ENCODE assay signal across 9 cellular contexts in the genomic region with DNA sequence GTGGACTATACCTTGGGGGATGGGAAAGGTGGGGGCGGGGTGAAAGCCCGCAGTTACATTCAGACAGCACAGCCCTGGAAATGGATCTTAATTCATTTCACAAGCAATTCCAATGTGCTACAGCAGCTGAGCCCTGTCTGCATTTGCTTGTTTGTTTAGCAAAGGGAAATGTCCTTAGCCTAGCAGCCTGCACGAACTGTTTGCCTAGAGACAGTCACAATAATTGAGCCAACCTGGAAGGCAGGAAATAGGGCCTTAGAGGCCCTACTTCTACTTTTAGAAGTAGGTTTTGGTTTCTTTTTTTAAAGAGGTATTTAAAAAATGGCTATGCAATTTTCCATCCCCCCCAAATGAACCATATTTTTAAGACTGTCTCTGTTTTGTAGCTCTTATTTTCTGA.
A peak's percentile ranks its signal among the peaks of the same experiment; 100 is the strongest.
DNase-seq lines count a peak whose midpoint lies in the region; ATAC-seq, FAIRE-seq and TF ChIP-seq lines count a peak whose summit lies in the region.
"Had no signal": no experiment of that assay in that cellular context is flagged by ENCODE, and none has a peak within 500 bp of the region (broad histone marks: within the 10 kb centered on the region; RNA-seq: fewer than 3 reads in every experiment).

No MANE protein-coding gene starts in this region.

- peak; percentile 56 for FAIRE-seq in GM12878 (lab: Jason Lieb, UNC)
- FAIRE-seq in small intestine (lab: Jason Lieb, UNC) = no peak

- H3K27ac ChIP-seq in GM12878 (ENCODE audit: control insufficient read depth, insufficient read depth) = peak overlapping the region; percentile 84
- peak overlapping the region in 1 of 2 donors; percentile 78 for H3K27ac ChIP-seq in small intestine (ENCODE audit: low read depth in 1 of 2, low read length in 1 of 2)

- BruUV-seq in GM12878 (replicated peaks; lab: Mats Ljungman, UMichigan) = no TSS peak

- no peak for TF ChIP-seq POLR2A in GM12878 (IDR thresholded peaks at IDR 0.05; ENCODE audit: low read depth, low read length)

- H3K27me3 Mint-ChIP-seq in IgD-negative memory B cell = peaks cover 2% of the 10 kb centered on the region
- H3K27me3 Mint-ChIP-seq: activated naive CD4-positive, alpha-beta T cell treated with anti-CD3 and anti-CD28 coated beads, Interleukin-2, amount 50 U/mL, for 24 hours had no signal

- SMC1A ChIA-PET in GM12878 (lab: Charles Lee; ENCODE audit: uncharacterized antibody, unreplicated experiment) = interaction anchor here (0.6 to 1.8 kb wide), 6 partner anchors 10 to 88 kb away, joined by 3 to 5 read pairs (median 3); no protein-coding TSS in a partner anchor

- no peaks in the 10 kb centered on the region for H3K79me2 ChIP-seq in GM12878 (ENCODE audit: control insufficient read depth, insufficient read depth, low read length)

- peak overlapping the region; percentile 91 for H3K4me2 ChIP-seq in GM12878 (ENCODE audit: control insufficient read depth, insufficient read depth)

- intact Hi-C loops in GM12878 (cut with micrococcal nuclease; ENCODE audit: unreplicated experiment) = loop anchor here (5.0 to 10.0 kb wide), 3 partner anchors 266 to 366 kb away; no protein-coding TSS in a partner anchor

- ATAC-seq in GM19467 (IDR thresholded peaks at IDR 0.05; ENCODE audit: unreplicated experiment) (peak; percentile 70), GM12878 (peak; percentile 83), GM21737 (IDR thresholded peaks at IDR 0.05; ENCODE audit: unreplicated experiment) (no peak)

- CTCF ChIA-PET in GM12878 (lab: Yijun Ruan, JAX) = interaction anchor here (1.0 kb wide), 1 partner anchor 188 kb away, joined by 3 read pairs; no protein-coding TSS in a partner anchor

- WGBS in GM12878 (ENCODE audit: insufficient coverage, insufficient replicate concordance, low lambda C conversion rate, missing lambda C conversion rate) = 28% methylated on average over 3 of the region's 3 CpGs
- WGBS in small intestine, 3 donors = 35 to 70% (median 54%) methylated on average over 3 of the region's 3 CpGs

- in situ Hi-C loops in GM12878 (cut with MboI) = no loop called here

- peak overlapping the region in 2 of 3 donors; percentile 22 to 36 for H3K27ac Mint-ChIP-seq in IgD-negative memory B cell

- peaks cover 2 to 12% (median 5%) of the 10 kb centered on the region in 3 donors for H3K9me3 Mint-ChIP-seq in IgD-negative memory B cell

- H3K9me3 ChIP-seq in GM12878 (replicated peaks; ENCODE audit: control insufficient read depth, insufficient read depth, low read length) (peaks cover 5% of the 10 kb centered on the region), small intestine (ENCODE audit: control insufficient read depth, low read depth) (no peaks in the 10 kb centered on the region)

- H3K36me3 Mint-ChIP-seq in IgD-negative memory B cell = peaks cover 5% of the 10 kb centered on the region

- H3K4me3 Mint-ChIP-seq in IgD-negative memory B cell = peak overlapping the region in 1 of 4 donors; percentile 73
- H3K4me3 Mint-ChIP-seq: activated naive CD4-positive, alpha-beta T cell treated with anti-CD3 and anti-CD28 coated beads, Interleukin-2, amount 50 U/mL, for 24 hours had no signal

- peak; percentile 14 for DNase-seq in EH (ENCODE audit: low read depth)
- DNase-seq in GM12878 (ENCODE audit: low read depth, low spot score) = no peak
- DNase-seq in small intestine = peak; percentile 20
- no peak for DNase-seq in kidney glomerular epithelial cell (lab: John Stamatoyannopoulos, UW)
- DNase-seq in amniotic stem cell (lab: John Stamatoyannopoulos, UW) = no peak

- H3K36me3 ChIP-seq in GM12878 (ENCODE audit: control insufficient read depth in 2 of 2, insufficient read depth in 2 of 2, low read length in 1 of 2) = no peaks in the 10 kb centered on the region
- no peaks in the 10 kb centered on the region for H3K36me3 ChIP-seq in small intestine (ENCODE audit: control insufficient read depth in 2 of 2, insufficient read depth in 2 of 2, low read length in 2 of 2)

- H3K4me3 ChIP-seq in GM12878 (peak overlapping the region; percentile 14; the same call in 1 of the 2 replicates), small intestine (ENCODE audit: low read depth in 1 of 2, low read length in 2 of 2) (no peak overlapping the region)

- H2AFZ ChIP-seq in GM12878 (ENCODE audit: control insufficient read depth, low read depth, low read length) = peak overlapping the region; percentile 79

- H3K9ac ChIP-seq in GM12878 (ENCODE audit: control insufficient read depth, insufficient read depth, low read length) = 0 out of 2 replicates have a peak overlapping the region, but pooled peaks have one; percentile 43

- POLR2A ChIA-PET in GM12878 (lab: Charles Lee) = interaction anchor here (0.6 kb wide), 1 partner anchor 67 kb away, joined by 3 read pairs; no protein-coding TSS in a partner anchor

- RAD21 ChIA-PET in GM12878 (lab: Charles Lee; ENCODE audit: unreplicated experiment) = interaction anchor here (1.2 kb wide), 1 partner anchor 12 kb away, joined by 5 read pairs; no protein-coding TSS in a partner anchor

- H3K4me1 ChIP-seq in GM12878 (ENCODE audit: control insufficient read depth, insufficient read depth, low read length) (peaks cover 40% of the 10 kb centered on the region), small intestine (ENCODE audit: control insufficient read depth in 2 of 2, insufficient read depth in 1 of 2, low read depth in 1 of 2, low read length in 1 of 2) (peaks cover 0 to 2% of the 10 kb centered on the region in 2 donors)

- no peaks in the 10 kb centered on the region for H4K20me1 ChIP-seq in GM12878 (ENCODE audit: control insufficient read depth, insufficient read depth)

- peaks cover 13 to 24% (median 19%) of the 10 kb centered on the region in 3 donors for H3K4me1 Mint-ChIP-seq in IgD-negative memory B cell

- H3K27me3 ChIP-seq in GM12878 (replicated peaks in 1 of 2; ENCODE audit: control insufficient read depth in 2 of 2, insufficient read depth in 2 of 2, low read length in 1 of 2) (no peaks in the 10 kb centered on the region), small intestine (ENCODE audit: control insufficient read depth in 2 of 2, insufficient read depth in 2 of 2, low read length in 2 of 2) (no peaks in the 10 kb centered on the region)

- peak; percentile 40 to 71; a peak in 1 of 4 replicates for TF ChIP-seq EP300 in GM12878 (IDR thresholded peaks at IDR 0.05; ENCODE audit: borderline replicate concordance in 1 of 2, control insufficient read depth in 1 of 2, low read depth in 2 of 2, low read length in 2 of 2)

- TF ChIP-seq CTCF in GM12878 (IDR thresholded peaks at IDR 0.05 in 2 of 3, conservative IDR thresholded peaks at IDR 0.05 in 1 of 3; ENCODE audit: control insufficient read depth in 2 of 3, extremely low read depth in 1 of 3, insufficient read depth in 1 of 3, low read depth in 3 of 3, low read length in 3 of 3) = no peak

- 0 out of 2 replicates have a peak, but pooled peaks have one; percentile 8 for TF ChIP-seq RAD21 in GM12878 (IDR thresholded peaks at IDR 0.05; ENCODE audit: insufficient read depth, low read depth, low read length)

TF ChIP-seq in GM12878, 131 proteins besides CTCF, POLR2A, EP300 and RAD21 (continues in another document):
- no peak for TF ChIP-seq FOS (IDR thresholded peaks at IDR 0.05; ENCODE audit: borderline replicate concordance, extremely low read depth, insufficient read length)
- TF ChIP-seq ESRRA (IDR thresholded peaks at IDR 0.05; ENCODE audit: low read length) = no peak
- no peak for TF ChIP-seq NRF1 (conservative IDR thresholded peaks at IDR 0.05; ENCODE audit: low read depth, low read length)
- no peak for TF ChIP-seq BMI1 (IDR thresholded peaks at IDR 0.05; ENCODE audit: borderline replicate concordance)
- peak; percentile 67 for TF ChIP-seq SP1 (IDR thresholded peaks at IDR 0.05; ENCODE audit: low read depth, low read length)
- TF ChIP-seq HDGF (IDR thresholded peaks at IDR 0.05) = no peak
- TF ChIP-seq ZZZ3 (IDR thresholded peaks at IDR 0.05; ENCODE audit: control insufficient read depth, insufficient read length, low read depth) = no peak
- TF ChIP-seq, protein P1, sequence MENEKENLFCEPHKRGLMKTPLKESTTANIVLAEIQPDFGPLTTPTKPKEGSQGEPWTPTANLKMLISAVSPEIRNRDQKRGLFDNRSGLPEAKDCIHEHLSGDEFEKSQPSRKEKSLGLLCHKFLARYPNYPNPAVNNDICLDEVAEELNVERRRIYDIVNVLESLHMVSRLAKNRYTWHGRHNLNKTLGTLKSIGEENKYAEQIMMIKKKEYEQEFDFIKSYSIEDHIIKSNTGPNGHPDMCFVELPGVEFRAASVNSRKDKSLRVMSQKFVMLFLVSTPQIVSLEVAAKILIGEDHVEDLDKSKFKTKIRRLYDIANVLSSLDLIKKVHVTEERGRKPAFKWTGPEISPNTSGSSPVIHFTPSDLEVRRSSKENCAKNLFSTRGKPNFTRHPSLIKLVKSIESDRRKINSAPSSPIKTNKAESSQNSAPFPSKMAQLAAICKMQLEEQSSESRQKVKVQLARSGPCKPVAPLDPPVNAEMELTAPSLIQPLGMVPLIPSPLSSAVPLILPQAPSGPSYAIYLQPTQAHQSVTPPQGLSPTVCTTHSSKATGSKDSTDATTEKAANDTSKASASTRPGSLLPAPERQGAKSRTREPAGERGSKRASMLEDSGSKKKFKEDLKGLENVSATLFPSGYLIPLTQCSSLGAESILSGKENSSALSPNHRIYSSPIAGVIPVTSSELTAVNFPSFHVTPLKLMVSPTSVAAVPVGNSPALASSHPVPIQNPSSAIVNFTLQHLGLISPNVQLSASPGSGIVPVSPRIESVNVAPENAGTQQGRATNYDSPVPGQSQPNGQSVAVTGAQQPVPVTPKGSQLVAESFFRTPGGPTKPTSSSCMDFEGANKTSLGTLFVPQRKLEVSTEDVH (IDR thresholded peaks at IDR 0.05; ENCODE audit: low read depth, partially characterized antibody) = no peak
- no peak for TF ChIP-seq PAX8 (IDR thresholded peaks at IDR 0.05)
- no peak for TF ChIP-seq CREB1 (IDR thresholded peaks at IDR 0.05; ENCODE audit: low read depth)
- no peak for TF ChIP-seq RAD51 (IDR thresholded peaks at IDR 0.05)
- TF ChIP-seq MYC (IDR thresholded peaks at IDR 0.05; ENCODE audit: insufficient read depth, insufficient read length, insufficient replicate concordance, low read length, severe bottlenecking) = no peak
- no peak for TF ChIP-seq RFX5 (IDR thresholded peaks at IDR 0.05; ENCODE audit: low read depth, low read length)
- no peak for TF ChIP-seq HCFC1 (IDR thresholded peaks at IDR 0.05; ENCODE audit: low read length)
- no peak for TF ChIP-seq NR2F1 (conservative IDR thresholded peaks at IDR 0.05)
- no peak for TF ChIP-seq YBX1 (IDR thresholded peaks at IDR 0.05)

Comparison
In these comparisons a context has a peak if more than half of its experiments do, and no peak if none do; other contexts are left out.
1. DNase-seq: peak in EH (single experiment) and small intestine (single experiment); none in GM12878 (single experiment), kidney glomerular epithelial cell (single experiment) and amniotic stem cell (single experiment).